14 cellular contexts compared by ENCODE assay signal in genomic region chr14:101004954-101005353, GRCh38.
A peak's percentile ranks its signal among the peaks of the same experiment; 100 is the strongest.
DNase-seq lines count a peak whose midpoint lies in the region; ATAC-seq and TF ChIP-seq lines count a peak whose summit lies in the region.
"Had no signal": no experiment of that assay in that cellular context is flagged by ENCODE, and none has a peak within 500 bp of the region (broad histone marks: within the 10 kb centered on the region; RNA-seq: fewer than 3 reads in every experiment).

No MANE protein-coding gene starts in this region.

- H3K27me3 Mint-ChIP-seq in endothelial cell (ENCODE audit: unreplicated experiment) = peaks cover 7% of the 10 kb centered on the region

- TF ChIP-seq CTCF in GM20000 (IDR thresholded peaks at IDR 0.05; ENCODE audit: extremely low read depth, missing control alignments) (no peak), endothelial cell (IDR thresholded peaks at IDR 0.05; ENCODE audit: unreplicated experiment) (no peak)

- DNase-seq in HCEC 1CT (peak; percentile 20), adipocyte (ENCODE audit: low read depth) (peak; percentile 69), iris pigment epithelial cell (ENCODE audit: low read depth) (peak; percentile 83), superior temporal gyrus (ENCODE audit: extremely low spot score) (peak; percentile 18), GM20000 (ENCODE audit: low spot score) (no peak), endothelial cell (ENCODE audit: low spot score) (no peak), NCI-H2107 (lab: John Stamatoyannopoulos, UW) (no peak)
- DNase-seq: activated naive CD8-positive, alpha-beta T cell treated with anti-CD3 and anti-CD28 coated beads for 36 hours; Calu3; colonic mucosa; natural killer cell; NCI-H1417 had no signal

- H3K36me3 ChIP-seq in adipocyte (ENCODE audit: control insufficient read depth, insufficient read depth, low read length, severe bottlenecking) = peaks cover 10% of the 10 kb centered on the region
- H3K36me3 ChIP-seq: colonic mucosa, tibial artery had no signal

- no peak overlapping the region for H3K9ac ChIP-seq in adipocyte (ENCODE audit: low read length)

- peaks cover 7% of the 10 kb centered on the region for H3K36me3 Mint-ChIP-seq in endothelial cell (ENCODE audit: low read depth, unreplicated experiment)
- H3K36me3 Mint-ChIP-seq: activated naive CD8-positive, alpha-beta T cell treated with anti-CD3 and anti-CD28 coated beads for 36 hours; natural killer cell had no signal

- H3K27ac Mint-ChIP-seq in endothelial cell (ENCODE audit: unreplicated experiment) = no peak overlapping the region
- H3K27ac Mint-ChIP-seq: activated naive CD8-positive, alpha-beta T cell treated with anti-CD3 and anti-CD28 coated beads for 36 hours; natural killer cell had no signal

- H3K4me1 Mint-ChIP-seq in endothelial cell (ENCODE audit: unreplicated experiment) = peaks cover 4% of the 10 kb centered on the region
- H3K4me1 Mint-ChIP-seq: activated naive CD8-positive, alpha-beta T cell treated with anti-CD3 and anti-CD28 coated beads for 36 hours; natural killer cell had no signal

- no peak for ATAC-seq in HG03520 (IDR thresholded peaks at IDR 0.05; ENCODE audit: unreplicated experiment)

- no peaks in the 10 kb centered on the region for H3K9me3 ChIP-seq in adipocyte (ENCODE audit: control insufficient read depth, low read length)
- H3K9me3 ChIP-seq: colonic mucosa, tibial artery had no signal

- H3K9me3 Mint-ChIP-seq in endothelial cell (ENCODE audit: unreplicated experiment) = no peaks in the 10 kb centered on the region
- H3K9me3 Mint-ChIP-seq: activated naive CD8-positive, alpha-beta T cell treated with anti-CD3 and anti-CD28 coated beads for 36 hours had no signal

- H3K4me1 ChIP-seq in adipocyte (ENCODE audit: control insufficient read depth, insufficient read depth, low read length) = peaks cover 33% of the 10 kb centered on the region
- H3K4me1 ChIP-seq: colonic mucosa, tibial artery had no signal

- no peaks in the 10 kb centered on the region for H3K27me3 ChIP-seq in adipocyte (replicated peaks; ENCODE audit: control insufficient read depth, insufficient read depth, low read length)
- H3K27me3 ChIP-seq: colonic mucosa, tibial artery had no signal

- no peak overlapping the region for H3K4me3 ChIP-seq in adipocyte (ENCODE audit: low read length)
- H3K4me3 ChIP-seq: colonic mucosa, tibial artery had no signal

- no peak overlapping the region for H3K4me3 Mint-ChIP-seq in endothelial cell (ENCODE audit: unreplicated experiment)
- H3K4me3 Mint-ChIP-seq: activated naive CD8-positive, alpha-beta T cell treated with anti-CD3 and anti-CD28 coated beads for 36 hours; natural killer cell had no signal

Comparison
In these comparisons a context has a peak if more than half of its experiments do, and no peak if none do; other contexts are left out.
1. DNase-seq: peak in HCEC 1CT (single experiment), adipocyte (single experiment), iris pigment epithelial cell (single experiment) and superior temporal gyrus (single experiment); none in GM20000 (single experiment), endothelial cell (single experiment) and NCI-H2107 (single experiment).